15 cellular contexts compared by ENCODE assay signal in genomic region chr11:129313588-129314288, GRCh38.
A peak's percentile ranks its signal among the peaks of the same experiment; 100 is the strongest.
DNase-seq lines count a peak whose midpoint lies in the region; ATAC-seq and TF ChIP-seq lines count a peak whose summit lies in the region.
"Had no signal": no experiment of that assay in that cellular context is flagged by ENCODE, and none has a peak within 500 bp of the region (broad histone marks: within the 10 kb centered on the region; RNA-seq: fewer than 3 reads in every experiment).

No MANE protein-coding gene starts in this region.

- H3K4me1 Mint-ChIP-seq in WTC11, result peaks cover 51% of the 10 kb centered on the region

- H3K9me2 ChIP-seq in GM23248 (ENCODE audit: insufficient read depth), result no peaks in the 10 kb centered on the region

- no peak overlapping the region for H3K27ac Mint-ChIP-seq in WTC11
- H3K27ac Mint-ChIP-seq: IgD-negative memory B cell; stimulated activated naive CD8-positive, alpha-beta T cell treated with anti-CD3 and anti-CD28 coated beads, Interleukin-15, Interleukin-2, amounts not matched to agents 100 ng/mL and 50 ng/mL, for 24 hours had no signal

- H2AFZ ChIP-seq in GM23248, result peak overlapping the region; percentile 58; the same call in 1 of the 2 replicates

- H3K4me1 ChIP-seq in GM23248 (ENCODE audit: insufficient read depth), result no peaks in the 10 kb centered on the region; the same call in 1 of the 2 replicates
- peaks cover 0 to 24% (median 13%) of the 10 kb centered on the region in 9 donors for H3K4me1 ChIP-seq in heart right ventricle
- H3K4me1 ChIP-seq in aorta (ENCODE audit: control insufficient read depth in 1 of 2, insufficient read depth in 2 of 2, low read length in 2 of 2), result no peaks in the 10 kb centered on the region
- H3K4me1 ChIP-seq in gastroesophageal sphincter, result peaks cover 0 to 18% (median 0%) of the 10 kb centered on the region in 3 donors

- no peak overlapping the region for H3K9ac ChIP-seq in GM23248
- H3K9ac ChIP-seq: BLaER1 had no signal

- POLR2A ChIA-PET in AG04450 (lab: Yijun Ruan, JAX), result no interaction called here
- POLR2A ChIA-PET in WTC11 (lab: Charles Lee), result no interaction called here

- DNase-seq in AG04450 (ENCODE audit: low read depth, low spot score) (no peak), GM23248 (peak; percentile 24), WTC11 (ENCODE audit: low spot score) (no peak), heart right ventricle (no peak), HUDEP-2 (lab: John Stamatoyannopoulos, UW; ENCODE audit: unreplicated experiment in 76 of 76) (no peak), aorta (no peak)
- DNase-seq: naive thymus-derived CD4-positive, alpha-beta T cell; NCI-H1436 treated with DMSO at 0.1 percent for 48 hours; NK-92 treated with Interleukin-12 subunit alpha and Interleukin-12 subunit beta, amount 100 ng/mL, for 24 hours had no signal

- WGBS in GM23248 (ENCODE audit: low coverage in 1 of 2, low lambda C conversion rate in 2 of 2, missing lambda C conversion rate in 2 of 2), 2 experiments, result 70 to 76% methylated on average over 4 of the region's 4 CpGs
- WGBS in heart right ventricle, 2 donors, result 52 to 61% methylated on average over 4 of the region's 4 CpGs
- WGBS in aorta, 2 donors, result 33 to 35% methylated on average over 4 of the region's 4 CpGs
- 67 to 86% methylated on average over 3 to 4 of the region's 4 CpGs for WGBS in gastroesophageal sphincter (ENCODE audit: low coverage in 1 of 2), 2 donors

- no peak overlapping the region for H3K4me3 Mint-ChIP-seq in WTC11
- H3K4me3 Mint-ChIP-seq: IgD-negative memory B cell; naive thymus-derived CD4-positive, alpha-beta T cell; stimulated activated naive CD8-positive, alpha-beta T cell treated with anti-CD3 and anti-CD28 coated beads, Interleukin-15, Interleukin-2, amounts not matched to agents 100 ng/mL and 50 ng/mL, for 24 hours had no signal

- H3K4me2 ChIP-seq in GM23248 (ENCODE audit: unreplicated experiment), result peak overlapping the region; percentile 58
- H3K4me2 ChIP-seq: BLaER1 had no signal

- no peak overlapping the region for H3K27ac ChIP-seq in AG04450 (ENCODE audit: low read depth, low read length)
- no peak overlapping the region for H3K27ac ChIP-seq in GM23248
- H3K27ac ChIP-seq in heart right ventricle, result peak overlapping the region in 3 of 10 donors; percentile 4 to 27 (median 21)
- H3K27ac ChIP-seq in aorta (ENCODE audit: low read depth in 1 of 2, low read length in 2 of 2), result no peak overlapping the region
- no peak overlapping the region for H3K27ac ChIP-seq in gastroesophageal sphincter
- H3K27ac ChIP-seq: BLaER1 had no signal

- H3K9me3 ChIP-seq in AG04450 (ENCODE audit: control insufficient read depth, insufficient read depth, low read length) (no peaks in the 10 kb centered on the region; the same call in 1 of the 2 replicates), GM23248 (ENCODE audit: low read depth) (no peaks in the 10 kb centered on the region), heart right ventricle (no peaks in the 10 kb centered on the region), aorta (ENCODE audit: control insufficient read depth, low read length) (no peaks in the 10 kb centered on the region), gastroesophageal sphincter (no peaks in the 10 kb centered on the region)

- intact Hi-C loops in heart right ventricle (cut with DNase I) (no loop called here), aorta (cut with DNase I) (no loop called here)

- CTCF ChIA-PET in AG04450 (lab: Charles Lee), result interaction anchor here (0.5 to 1.4 kb wide), 4 partner anchors 18 to 196 kb away, joined by 3 to 5 read pairs (median 4); no protein-coding TSS in a partner anchor
- CTCF ChIA-PET in WTC11 (lab: Charles Lee), result interaction anchor here (2.2 kb wide), 1 partner anchor 18 kb away, joined by 9 read pairs; no protein-coding TSS in a partner anchor

- TF ChIP-seq POLR2A in gastroesophageal sphincter (IDR thresholded peaks at IDR 0.05), result no peak

- no peaks in the 10 kb centered on the region for H3K36me3 ChIP-seq in GM23248 (ENCODE audit: low read depth)
- H3K36me3 ChIP-seq in heart right ventricle, result no peaks in the 10 kb centered on the region
- no peaks in the 10 kb centered on the region for H3K36me3 ChIP-seq in aorta (ENCODE audit: control insufficient read depth in 1 of 2, insufficient read depth in 2 of 2, low read length in 1 of 2)
- H3K36me3 ChIP-seq in gastroesophageal sphincter, result no peaks in the 10 kb centered on the region
- H3K36me3 ChIP-seq: BLaER1 had no signal

- H3K4me3 ChIP-seq in AG04450 (ENCODE audit: low read depth, low read length) (peak overlapping the region; percentile 33; the same call in 1 of the 2 replicates), GM23248 (peak overlapping the region; percentile 47), heart right ventricle (peak overlapping the region in 7 of 10 donors; percentile 10 to 40 (median 34)), aorta (ENCODE audit: low read length in 2 of 2) (no peak overlapping the region), gastroesophageal sphincter (no peak overlapping the region)
- H3K4me3 ChIP-seq: BLaER1 had no signal

- peaks cover 5% of the 10 kb centered on the region for H3K27me3 ChIP-seq in AG04450 (ENCODE audit: control insufficient read depth, insufficient read depth, low read length)
- peaks cover 1% of the 10 kb centered on the region; the same call in 1 of the 2 replicates for H3K27me3 ChIP-seq in GM23248 (replicated peaks; ENCODE audit: insufficient read depth)
- H3K27me3 ChIP-seq in heart right ventricle, result peaks cover 0 to 7% (median 0%) of the 10 kb centered on the region in 7 donors
- no peaks in the 10 kb centered on the region for H3K27me3 ChIP-seq in aorta (ENCODE audit: control insufficient read depth in 1 of 2, insufficient read depth in 2 of 2, low read length in 1 of 2)
- peaks cover 15% of the 10 kb centered on the region for H3K27me3 ChIP-seq in gastroesophageal sphincter
- H3K27me3 ChIP-seq: BLaER1 had no signal

- no peaks in the 10 kb centered on the region for H3K27me3 Mint-ChIP-seq in WTC11 (ENCODE audit: low read depth)
- H3K27me3 Mint-ChIP-seq: stimulated activated naive CD8-positive, alpha-beta T cell treated with anti-CD3 and anti-CD28 coated beads, Interleukin-15, Interleukin-2, amounts not matched to agents 100 ng/mL and 50 ng/mL, for 24 hours had no signal

- peaks cover 20% of the 10 kb centered on the region for H3K9me3 Mint-ChIP-seq in WTC11
- H3K9me3 Mint-ChIP-seq: stimulated activated naive CD8-positive, alpha-beta T cell treated with anti-CD3 and anti-CD28 coated beads, Interleukin-15, Interleukin-2, amounts not matched to agents 100 ng/mL and 50 ng/mL, for 24 hours had no signal

- H4K20me1 ChIP-seq in GM23248 (ENCODE audit: insufficient read depth), result no peaks in the 10 kb centered on the region
- H4K20me1 ChIP-seq: BLaER1 had no signal

- in situ Hi-C loops in GM23248 (cut with MboI), result no loop called here

- peaks cover 9% of the 10 kb centered on the region; the same call in 1 of the 2 replicates for H3K36me3 Mint-ChIP-seq in WTC11
- H3K36me3 Mint-ChIP-seq: IgD-negative memory B cell; naive thymus-derived CD4-positive, alpha-beta T cell had no signal

- TF ChIP-seq CTCF in AG04450 (IDR thresholded peaks at IDR 0.05; ENCODE audit: low read depth, low read length), result no peak
- no peak for TF ChIP-seq CTCF in WTC11 (IDR thresholded peaks at IDR 0.05)
- TF ChIP-seq CTCF in heart right ventricle (IDR thresholded peaks at IDR 0.05), result no peak
- no peak for TF ChIP-seq CTCF in gastroesophageal sphincter (IDR thresholded peaks at IDR 0.05)

- no peaks in the 10 kb centered on the region; the same call in 1 of the 2 replicates for H3F3A ChIP-seq in GM23248 (ENCODE audit: insufficient read depth)

- no peaks in the 10 kb centered on the region for H3K79me2 ChIP-seq in GM23248 (ENCODE audit: insufficient read depth)

- no peak for TF ChIP-seq EP300 in gastroesophageal sphincter (IDR thresholded peaks at IDR 0.05)

- ATAC-seq in WTC11 (no peak), heart right ventricle (peak in 7 of 8 donors; percentile 50 to 73 (median 60)), aorta (ENCODE audit: low FRiP score) (no peak), HG02840 (IDR thresholded peaks at IDR 0.05; ENCODE audit: low FRiP score, unreplicated experiment) (no peak), gastroesophageal sphincter (no peak)
- ATAC-seq: SK-N-SH treated with all-trans-retinoic acid at 6 μM for 48 hours had no signal

TF ChIP-seq in WTC11, 78 proteins besides CTCF, POLR2A, EP300 and RAD21:
- TF ChIP-seq SOX15 (CRISPR knock-in tag; IDR thresholded peaks at IDR 0.05), result no peak
- TF ChIP-seq NFYB (CRISPR knock-in tag; conservative IDR thresholded peaks at IDR 0.05; ENCODE audit: low read depth), result peak; percentile 43; the same call in 1 of the 2 replicates

Comparison
In these comparisons a context has a peak if more than half of its experiments do, and no peak if none do; other contexts are left out.
1. H3K4me3 ChIP-seq: peak in AG04450 (single experiment), GM23248 (single experiment) and heart right ventricle (7 of 10); none in aorta (0 of 2) and gastroesophageal sphincter (0 of 2).
2. ATAC-seq: peak in heart right ventricle (7 of 8); none in WTC11 (single experiment), aorta (single experiment), HG02840 (single experiment) and gastroesophageal sphincter (single experiment).